1 cellular context compared by ENCODE assay signal in genomic region chr2:27664622-27665363, GRCh38.
TF ChIP-seq lines count a peak whose summit lies in the region.

No MANE protein-coding gene starts in this region.

TF ChIP-seq in GM12878, 131 proteins besides CTCF, POLR2A, EP300 and RAD21:
- no peak for TF ChIP-seq ZNF207 (IDR thresholded peaks at IDR 0.05; ENCODE audit: borderline replicate concordance)
- TF ChIP-seq NFYA (IDR thresholded peaks at IDR 0.05; ENCODE audit: borderline replicate concordance, low read depth, low read length): no peak
- no peak for TF ChIP-seq DPF2 (IDR thresholded peaks at IDR 0.05)
- TF ChIP-seq ZNF622 (IDR thresholded peaks at IDR 0.05): no peak
- TF ChIP-seq MEF2B (IDR thresholded peaks at IDR 0.05; ENCODE audit: partially characterized antibody, poor library complexity, severe bottlenecking): no peak
- no peak for TF ChIP-seq GATAD2B (conservative IDR thresholded peaks at IDR 0.05; ENCODE audit: low read depth)
- TF ChIP-seq ASH2L (IDR thresholded peaks at IDR 0.05; ENCODE audit: borderline replicate concordance, low read depth): no peak
- TF ChIP-seq EZH2 (IDR thresholded peaks at IDR 0.05; ENCODE audit: borderline replicate concordance, control insufficient read depth, low read depth, low read length): no peak
- no peak for TF ChIP-seq IKZF2 (IDR thresholded peaks at IDR 0.05)
- no peak for TF ChIP-seq NR2F1 (conservative IDR thresholded peaks at IDR 0.05)
- TF ChIP-seq ZNF24 (IDR thresholded peaks at IDR 0.05): no peak
- no peak for TF ChIP-seq CBX3 (IDR thresholded peaks at IDR 0.05; ENCODE audit: borderline replicate concordance, low read depth)
- TF ChIP-seq RBBP5 (conservative IDR thresholded peaks at IDR 0.05): no peak
- no peak for TF ChIP-seq NFIC (IDR thresholded peaks at IDR 0.05; ENCODE audit: low read depth, low read length)
- no peak for TF ChIP-seq RELB (IDR thresholded peaks at IDR 0.05; ENCODE audit: low read depth)
- TF ChIP-seq NBN (IDR thresholded peaks at IDR 0.05): no peak
- no peak for TF ChIP-seq SIN3A (IDR thresholded peaks at IDR 0.05; ENCODE audit: low read depth, low read length)
- TF ChIP-seq RUNX3 (IDR thresholded peaks at IDR 0.05; ENCODE audit: low read length): no peak
